In genomic region chr2:26469092-26469710, GRCh38 we compare ENCODE assay signal across 8 cellular contexts. TPM values are rescaled to one million over a fixed set of nuclear protein-coding genes. Genes with fewer than 3 reads are reported as not detected.
DNase-seq lines count a peak whose midpoint lies in the region; ATAC-seq and TF ChIP-seq lines count a peak whose summit lies in the region.

No MANE protein-coding gene starts in this region.

- H3K9me3 Mint-ChIP-seq in activated CD8-positive, alpha-beta memory T cell treated with anti-CD3 and anti-CD28 coated beads, Interleukin-2, amount 10 ng/mL, durations not matched to agents 7 days and 5 days (ENCODE audit: low read depth) = peaks cover 10% of the 10 kb centered on the region

- peaks cover 61% of the 10 kb centered on the region for H3K36me3 Mint-ChIP-seq in activated CD8-positive, alpha-beta memory T cell treated with anti-CD3 and anti-CD28 coated beads, Interleukin-2, amount 10 ng/mL, durations not matched to agents 7 days and 5 days

- H3K4me3 ChIP-seq in AG09309 (ENCODE audit: control insufficient read depth, low read depth, low read length) (no peak overlapping the region), foreskin fibroblast (ENCODE audit: low read depth in 1 of 2, low read length in 2 of 2) (no peak overlapping the region)

- TF ChIP-seq CTCF in AG09309 (IDR thresholded peaks at IDR 0.05; ENCODE audit: control insufficient read depth, insufficient read depth, low read depth, low read length, missing control alignments) (peak; percentile 67), GM13977 (IDR thresholded peaks at IDR 0.05; ENCODE audit: extremely low read depth, insufficient read depth, missing control alignments) (peak; percentile 77), foreskin fibroblast (IDR thresholded peaks at IDR 0.05; ENCODE audit: low read depth, low read length) (peak; percentile 59)

- CTCF ChIA-PET in activated CD8-positive, alpha-beta memory T cell treated with anti-CD3 and anti-CD28 coated beads, Interleukin-2, amount 10 ng/mL, durations not matched to agents 7 days and 5 days (lab: Charles Lee) = interaction anchor here (0.7 to 2.0 kb wide), 14 partner anchors 9 to 302 kb away, joined by 3 to 5 read pairs (median 4); partner anchors contain the start of gene OTOF

- peaks cover 12% of the 10 kb centered on the region for H3K4me1 Mint-ChIP-seq in activated CD8-positive, alpha-beta memory T cell treated with anti-CD3 and anti-CD28 coated beads, Interleukin-2, amount 10 ng/mL, durations not matched to agents 7 days and 5 days

- ATAC-seq in activated CD8-positive, alpha-beta memory T cell treated with anti-CD3 and anti-CD28 coated beads, Interleukin-2, amount 10 ng/mL, durations not matched to agents 7 days and 5 days = no peak
- ATAC-seq in HG03095 (IDR thresholded peaks at IDR 0.05; ENCODE audit: unreplicated experiment) = no peak

- in situ Hi-C loops in GM13977 (cut with MboI; ENCODE audit: low pct_unique_long_range_greater_than_20kb, low sequenced_read_pairs, unreplicated experiment) = loop anchor here (25.0 kb wide), 1 partner anchor 507 kb away; no protein-coding TSS in a partner anchor

- DNase-seq in AG09309 (ENCODE audit: low read depth) = peak; percentile 4
- DNase-seq in GM13977 (ENCODE audit: low spot score) = peak; percentile 85
- DNase-seq in NCI-H526 (lab: John Stamatoyannopoulos, UW) = peak; percentile 42 to 86
- DNase-seq in activated CD8-positive, alpha-beta memory T cell treated with anti-CD3 and anti-CD28 coated beads, Interleukin-2, amount 10 ng/mL, durations not matched to agents 7 days and 5 days = peak; percentile 80
- peak; percentile 41 to 82 for DNase-seq in foreskin fibroblast
- peak; percentile 37 to 69 for DNase-seq in stimulated activated CD4-positive, alpha-beta T cell treated with anti-CD3 and anti-CD28 coated beads, Interleukin-12 subunit alpha, Interleukin-12 subunit beta, amount 100 ng/mL, for 24 hours (ENCODE audit: low read depth in 2 of 2)
- no peak for DNase-seq in DMS79 (lab: John Stamatoyannopoulos, UW)

- no peak overlapping the region for H3K4me3 Mint-ChIP-seq in activated CD8-positive, alpha-beta memory T cell treated with anti-CD3 and anti-CD28 coated beads, Interleukin-2, amount 10 ng/mL, durations not matched to agents 7 days and 5 days

- peak overlapping the region; percentile 22 for H3K27ac Mint-ChIP-seq in activated CD8-positive, alpha-beta memory T cell treated with anti-CD3 and anti-CD28 coated beads, Interleukin-2, amount 10 ng/mL, durations not matched to agents 7 days and 5 days

- H3K27me3 Mint-ChIP-seq in activated CD8-positive, alpha-beta memory T cell treated with anti-CD3 and anti-CD28 coated beads, Interleukin-2, amount 10 ng/mL, durations not matched to agents 7 days and 5 days = no peaks in the 10 kb centered on the region

RNA-seq across cellular contexts. Expression of gene OTOF, which starts 8.7 kb away (rescaled TPM):
- 100 to 1,000 TPM in 1 of 2 experiments, 10 to 100 TPM in 1; 35.1 to 115 TPM for total RNA-seq in activated CD8-positive, alpha-beta memory T cell treated with anti-CD3 and anti-CD28 coated beads, Interleukin-2, amount 10 ng/mL, durations not matched to agents 7 days and 5 days
